6 cellular contexts compared by ENCODE assay signal in genomic region chr9:113454914-113455761, GRCh38. TPM values are rescaled to one million over a fixed set of nuclear protein-coding genes. Genes with fewer than 3 reads are reported as not detected.
DNase-seq lines count a peak whose midpoint lies in the region; ATAC-seq, FAIRE-seq and TF ChIP-seq lines count a peak whose summit lies in the region.

No MANE protein-coding gene starts in this region.

- H3K36me3 ChIP-seq in K562 (ENCODE audit: control insufficient read depth, insufficient read depth, low read length) (no peaks in the 10 kb centered on the region), neural progenitor cell (no peaks in the 10 kb centered on the region)

- H4K20me1 ChIP-seq in K562 (replicated peaks; ENCODE audit: control insufficient read depth, insufficient read depth, low read length) (no peaks in the 10 kb centered on the region), neural progenitor cell (ENCODE audit: low read depth) (no peaks in the 10 kb centered on the region)

- POLR2A ChIA-PET in K562 (lab: Yijun Ruan, JAX) = interaction anchor here (0.6 to 1.6 kb wide), 16 partner anchors 9 to 179 kb away, joined by 3 to 9 read pairs (median 3); partner anchors contain the start of genes ALAD, C9orf43 and POLE3

- FAIRE-seq in K562 (lab: Jason Lieb, UNC) = peak; percentile 100

- H3K36me3 Mint-ChIP-seq in neural progenitor cell = no peaks in the 10 kb centered on the region

- peak; percentile 78 for TF ChIP-seq EP300 in K562 (IDR thresholded peaks at IDR 0.05; ENCODE audit: low read length)

- no peak overlapping the region for H3K4me3 ChIP-seq in K562
- H3K4me3 ChIP-seq in neural progenitor cell = no peak overlapping the region

- no peak for TF ChIP-seq CTCF in K562 (IDR thresholded peaks at IDR 0.05 in 2 of 3, conservative IDR thresholded peaks at IDR 0.05 in 1 of 3; ENCODE audit: insufficient read depth in 2 of 3, low read depth in 1 of 3, low read length in 3 of 3)
- TF ChIP-seq CTCF in neural progenitor cell (IDR thresholded peaks at IDR 0.05) = no peak

- no peak for TF ChIP-seq POLR2A in K562 (conservative IDR thresholded peaks at IDR 0.05)

- no peaks in the 10 kb centered on the region for H3K27me3 ChIP-seq in K562 (ENCODE audit: control insufficient read depth in 2 of 2, insufficient read depth in 2 of 2, low read length in 2 of 2)
- H3K27me3 ChIP-seq in neural progenitor cell = no peaks in the 10 kb centered on the region

- peak overlapping the region; percentile 67 for H2AFZ ChIP-seq in K562 (ENCODE audit: low read depth, low read length)
- H2AFZ ChIP-seq in neural progenitor cell (replicated peaks) = peak overlapping the region; percentile 27

- no peaks in the 10 kb centered on the region for H3K9me3 Mint-ChIP-seq in neural progenitor cell

- peaks cover 5 to 15% of the 10 kb centered on the region in 2 experiments; a peak in 4 of 5 replicates for H3K4me1 ChIP-seq in K562 (replicated peaks in 1 of 2; ENCODE audit: control insufficient read depth in 2 of 2, insufficient read depth in 2 of 2, low read length in 2 of 2)
- H3K4me1 ChIP-seq in neural progenitor cell = peaks cover 20% of the 10 kb centered on the region

- no peaks in the 10 kb centered on the region for H3K9me1 ChIP-seq in K562 (ENCODE audit: control insufficient read depth, insufficient read depth, low read length)

- peaks cover 26% of the 10 kb centered on the region for H3K4me1 Mint-ChIP-seq in neural progenitor cell

- no TSS peak for BruUV-seq in K562 (replicated peaks; lab: Mats Ljungman, UMichigan)

- TF ChIP-seq RAD21 in K562 (CRISPR knock-in tag; conservative IDR thresholded peaks at IDR 0.05 in 1 of 2, IDR thresholded peaks at IDR 0.05 in 1 of 2) = peak in 1 of 2 experiments; percentile 29; a peak in 3 of 4 replicates

- peaks cover 3% of the 10 kb centered on the region for H3K27me3 Mint-ChIP-seq in neural progenitor cell (ENCODE audit: insufficient read depth, low read depth)

- intact Hi-C loops in K562 (cut with micrococcal nuclease) = no loop called here

- in situ Hi-C loops in K562 (cut with MboI) = no loop called here

- DNase-seq in HT1080 (ENCODE audit: low read depth) (peak; percentile 74), K562 (ENCODE audit: extremely low read depth in 1 of 4, low spot score in 3 of 4) (peak; percentile 55 to 95 (median 72)), neural progenitor cell (ENCODE audit: low spot score) (peak; percentile 37)
- DNase-seq in activated CD4-positive, CD25-positive, alpha-beta regulatory T cell (lab: John Stamatoyannopoulos, UW) = no peak

- peaks cover 22% of the 10 kb centered on the region for H3F3A ChIP-seq in neural progenitor cell (ENCODE audit: low read depth)

- peak overlapping the region; percentile 79 for H3K27ac Mint-ChIP-seq in neural progenitor cell

- ATAC-seq in K562 (peak; percentile 99), GM18520 (IDR thresholded peaks at IDR 0.05; ENCODE audit: unreplicated experiment) (no peak), HG02642 (IDR thresholded peaks at IDR 0.05; ENCODE audit: poor library complexity, unreplicated experiment) (no peak)

- H3K4me2 ChIP-seq in K562 (ENCODE audit: insufficient read depth, low read length) (peak overlapping the region; percentile 7), neural progenitor cell (peak overlapping the region; percentile 12)

- CTCF ChIA-PET in K562 (lab: Yijun Ruan, JAX; ENCODE audit: low intra/inter-chr PET ratio) = interaction anchor here (0.5 kb wide), 1 partner anchor 179 kb away, joined by 3 read pairs; no protein-coding TSS in a partner anchor

- H3K79me2 ChIP-seq in K562 (ENCODE audit: control insufficient read depth, insufficient read depth, low read length) = no peaks in the 10 kb centered on the region
- H3K79me2 ChIP-seq in neural progenitor cell (ENCODE audit: low read depth) = no peaks in the 10 kb centered on the region

- 0% methylated on average over 5 of the region's 5 CpGs for WGBS in K562 (ENCODE audit: insufficient coverage, low coverage, missing lambda C conversion rate)

- no peaks in the 10 kb centered on the region for H3K9me3 ChIP-seq in K562 (replicated peaks; ENCODE audit: control insufficient read depth, insufficient read depth, low read depth, low read length)
- H3K9me3 ChIP-seq in neural progenitor cell (ENCODE audit: low read depth) = no peaks in the 10 kb centered on the region

- H3K4me3 Mint-ChIP-seq in neural progenitor cell = no peak overlapping the region

- H3K9ac ChIP-seq in K562 (ENCODE audit: insufficient read depth in 1 of 2, low read depth in 2 of 2, low read length in 2 of 2) (peak overlapping the region; percentile 46 to 47; a peak in 3 of 4 replicates), neural progenitor cell (no peak overlapping the region)

- H3K27ac ChIP-seq in K562 (ENCODE audit: extremely low read depth, low read depth, low read length) = peak overlapping the region; percentile 62
- peak overlapping the region; percentile 15 for H3K27ac ChIP-seq in neural progenitor cell

RNA-seq across cellular contexts. Expression of gene RGS3, which starts 8.4 kb away (rescaled TPM):
- total RNA-seq in HT1080 (2014; rRNA removed; shearing (Covaris generic)) = 51.4 and 52.0 TPM in 2 replicates
- 54.0 and 54.5 TPM in 2 replicates for polyA plus RNA-seq in HT1080 (2015; cell fraction: cytosol; rRNA removed)
- polyA plus RNA-seq in HT1080 (2015; cell fraction: nucleus; rRNA removed) = 67.7 and 73.3 TPM in 2 replicates
- total RNA-seq in K562 (2011; cell fraction: chromatin; rRNA removed; ENCODE audit: low replicate concordance) = 1.8 and 5.3 TPM in 2 replicates
- total RNA-seq in K562 (2011; cell fraction: nucleolus; rRNA removed) = 3.2 and 3.3 TPM in 2 replicates
- 2.8 and 3.2 TPM in 2 replicates for total RNA-seq in K562 (2011; cell fraction: nucleoplasm; rRNA removed)
- total RNA-seq in K562 (2014; rRNA removed) = 2.2 and 3.1 TPM in 2 replicates
- total RNA-seq in K562 (2014; rRNA removed; fragmentation: Illumina TruSeq; extraction: Trizol) = 0.95 and 1.1 TPM in 2 replicates
- 0.79 and 0.83 TPM in 2 replicates for total RNA-seq in K562 (2015; rRNA removed; fragmentation: Illumina TruSeq; extraction: Trizol)
- total RNA-seq in K562 (2021) = 2.9 and 3.0 TPM in 2 replicates
- 0.65 and 0.67 TPM in 2 replicates for polyA plus RNA-seq in K562 (2011; rRNA removed)
- 0.66 and 0.88 TPM in 2 replicates for polyA plus RNA-seq in K562 (2011; cell fraction: cytosol; rRNA removed)
- polyA plus RNA-seq in K562 (2011; cell fraction: nucleus; rRNA removed) = 0.83 and 2.0 TPM in 2 replicates
- 1.9 and 18.5 TPM in 2 replicates for polyA plus RNA-seq in K562 (2012)
- 2.1 TPM in 2 replicates for polyA plus RNA-seq in K562 (2014; fragmentation: Illumina TruSeq; extraction: Trizol)
- polyA plus RNA-seq in K562 (2014; fragmentation: Nextera tagmentation; extraction: Ambion mirVana) = under 1 TPM; 0.08 to 0.15 TPM
- 1.7 TPM in 2 replicates for polyA plus RNA-seq in K562 (2014; rRNA removed)
- 0.27 and 0.81 TPM in 2 replicates for polyA minus RNA-seq in K562 (2011; rRNA and poly(A)+ RNA removed)
- polyA minus RNA-seq in K562 (2011; cell fraction: cytosol; rRNA and poly(A)+ RNA removed) = 0.95 and 2.0 TPM in 2 replicates
- polyA minus RNA-seq in K562 (2011; cell fraction: nucleus; rRNA and poly(A)+ RNA removed) = 1.4 and 1.9 TPM in 2 replicates
- total RNA-seq in neural progenitor cell (ENCODE audit: low replicate concordance) = 30.3 and 39.9 TPM in 2 replicates

RNA-seq across cellular contexts. Expression of gene C9orf43, which starts 44.6 kb away (rescaled TPM):
- total RNA-seq in HT1080 (2014; rRNA removed; shearing (Covaris generic)) = 0.20 and 0.37 TPM in 2 replicates
- polyA plus RNA-seq in HT1080 (2015; cell fraction: cytosol; rRNA removed) = 0.43 and 0.51 TPM in 2 replicates
- 0.24 and 0.41 TPM in 2 replicates for polyA plus RNA-seq in HT1080 (2015; cell fraction: nucleus; rRNA removed)
- total RNA-seq in K562 (2011; cell fraction: chromatin; rRNA removed; ENCODE audit: low replicate concordance) = 0.81 and 1.0 TPM in 2 replicates
- 0.66 and 0.83 TPM in 2 replicates for total RNA-seq in K562 (2011; cell fraction: nucleolus; rRNA removed)
- total RNA-seq in K562 (2011; cell fraction: nucleoplasm; rRNA removed) = 1.4 and 3.1 TPM in 2 replicates
- 0.27 and 0.49 TPM in 2 replicates for total RNA-seq in K562 (2014; rRNA removed)
- total RNA-seq in K562 (2014; rRNA removed; fragmentation: Illumina TruSeq; extraction: Trizol) = 0.29 and 0.33 TPM in 2 replicates
- 0.38 and 0.58 TPM in 2 replicates for total RNA-seq in K562 (2015; rRNA removed; fragmentation: Illumina TruSeq; extraction: Trizol)
- 0.27 and 0.63 TPM in 2 replicates for total RNA-seq in K562 (2021)
- 0.19 and 0.33 TPM in 2 replicates for polyA plus RNA-seq in K562 (2011; rRNA removed)
- polyA plus RNA-seq in K562 (2011; cell fraction: cytosol; rRNA removed) = 0.12 and 0.27 TPM in 2 replicates
- polyA plus RNA-seq in K562 (2011; cell fraction: nucleus; rRNA removed) = 0.18 and 0.32 TPM in 2 replicates
- polyA plus RNA-seq in K562 (2012) = 0.18 and 0.44 TPM in 2 replicates
- 0.28 and 0.48 TPM in 2 replicates for polyA plus RNA-seq in K562 (2014; fragmentation: Illumina TruSeq; extraction: Trizol)
- under 1 TPM; 0.21 to 0.31 TPM for polyA plus RNA-seq in K562 (2014; fragmentation: Nextera tagmentation; extraction: Ambion mirVana)
- 0.45 and 1.1 TPM in 2 replicates for polyA plus RNA-seq in K562 (2014; rRNA removed)
- 0.72 and 0.74 TPM in 2 replicates for polyA minus RNA-seq in K562 (2011; rRNA and poly(A)+ RNA removed)
- not detected in 2 replicates for polyA minus RNA-seq in K562 (2011; cell fraction: cytosol; rRNA and poly(A)+ RNA removed)
- polyA minus RNA-seq in K562 (2011; cell fraction: nucleus; rRNA and poly(A)+ RNA removed) = 0.81 and 0.89 TPM in 2 replicates
- total RNA-seq in neural progenitor cell (ENCODE audit: low replicate concordance) = 0.50 and 1.3 TPM in 2 replicates

RNA-seq across cellular contexts. Expression of gene POLE3, which starts 44.7 kb away (rescaled TPM):
- total RNA-seq in HT1080 (2014; rRNA removed; shearing (Covaris generic)) = 107 and 114 TPM in 2 replicates
- 69.6 and 70.2 TPM in 2 replicates for polyA plus RNA-seq in HT1080 (2015; cell fraction: cytosol; rRNA removed)
- polyA plus RNA-seq in HT1080 (2015; cell fraction: nucleus; rRNA removed) = 41.8 and 50.8 TPM in 2 replicates
- total RNA-seq in K562 (2011; cell fraction: chromatin; rRNA removed; ENCODE audit: low replicate concordance) = 30.9 and 38.3 TPM in 2 replicates
- 28.6 and 39.2 TPM in 2 replicates for total RNA-seq in K562 (2011; cell fraction: nucleolus; rRNA removed)
- total RNA-seq in K562 (2011; cell fraction: nucleoplasm; rRNA removed) = 44.4 and 64.5 TPM in 2 replicates
- total RNA-seq in K562 (2014; rRNA removed) (96.6 and 116 TPM in 2 replicates), K562 (2014; rRNA removed; fragmentation: Illumina TruSeq; extraction: Trizol) (124 and 137 TPM in 2 replicates), K562 (2015; rRNA removed; fragmentation: Illumina TruSeq; extraction: Trizol) (148 and 155 TPM in 2 replicates), K562 (2021) (91.5 and 95.7 TPM in 2 replicates), neural progenitor cell (ENCODE audit: low replicate concordance) (48.2 and 57.8 TPM in 2 replicates)
- polyA plus RNA-seq in K562 (2011; rRNA removed) (116 and 163 TPM in 2 replicates), K562 (2014; fragmentation: Illumina TruSeq; extraction: Trizol) (159 and 179 TPM in 2 replicates), K562 (2014; fragmentation: Nextera tagmentation; extraction: Ambion mirVana) (100 to 1,000 TPM in 1 of 2 experiments, 10 to 100 TPM in 1; 52.6 to 110 TPM), K562 (2014; rRNA removed) (102 and 115 TPM in 2 replicates)
- 85.5 and 134 TPM in 2 replicates for polyA plus RNA-seq in K562 (2011; cell fraction: cytosol; rRNA removed)
- polyA plus RNA-seq in K562 (2011; cell fraction: nucleus; rRNA removed) = 69.3 and 73.0 TPM in 2 replicates
- 75.7 and 93.0 TPM in 2 replicates for polyA plus RNA-seq in K562 (2012)
- 78.4 and 89.9 TPM in 2 replicates for polyA minus RNA-seq in K562 (2011; rRNA and poly(A)+ RNA removed)
- 24.5 and 35.2 TPM in 2 replicates for polyA minus RNA-seq in K562 (2011; cell fraction: cytosol; rRNA and poly(A)+ RNA removed)
- polyA minus RNA-seq in K562 (2011; cell fraction: nucleus; rRNA and poly(A)+ RNA removed) = 11.8 and 21.7 TPM in 2 replicates

RNA-seq across cellular contexts. Expression of gene ALAD, which starts 54.1 kb away (rescaled TPM):
- total RNA-seq in HT1080 (2014; rRNA removed; shearing (Covaris generic)) = 11.9 and 20.3 TPM in 2 replicates
- 8.3 TPM in 2 replicates for polyA plus RNA-seq in HT1080 (2015; cell fraction: cytosol; rRNA removed)
- 16.5 and 22.7 TPM in 2 replicates for polyA plus RNA-seq in HT1080 (2015; cell fraction: nucleus; rRNA removed)
- 27.4 and 37.9 TPM in 2 replicates for total RNA-seq in K562 (2011; cell fraction: chromatin; rRNA removed; ENCODE audit: low replicate concordance)
- total RNA-seq in K562 (2011; cell fraction: nucleolus; rRNA removed) = 14.2 and 19.7 TPM in 2 replicates
- 22.7 and 30.5 TPM in 2 replicates for total RNA-seq in K562 (2011; cell fraction: nucleoplasm; rRNA removed)
- total RNA-seq in K562 (2014; rRNA removed) (6.8 and 7.4 TPM in 2 replicates), K562 (2014; rRNA removed; fragmentation: Illumina TruSeq; extraction: Trizol) (5.6 and 6.5 TPM in 2 replicates), K562 (2015; rRNA removed; fragmentation: Illumina TruSeq; extraction: Trizol) (10.8 and 11.4 TPM in 2 replicates), K562 (2021) (10.8 and 11.4 TPM in 2 replicates), neural progenitor cell (ENCODE audit: low replicate concordance) (17.4 and 20.8 TPM in 2 replicates)
- polyA plus RNA-seq in K562 (2011; rRNA removed) (6.1 and 7.4 TPM in 2 replicates), K562 (2014; fragmentation: Illumina TruSeq; extraction: Trizol) (12.7 and 12.8 TPM in 2 replicates), K562 (2014; fragmentation: Nextera tagmentation; extraction: Ambion mirVana) (1 to 10 TPM; 1.3 to 2.3 TPM), K562 (2014; rRNA removed) (9.8 and 10.5 TPM in 2 replicates)
- polyA plus RNA-seq in K562 (2011; cell fraction: cytosol; rRNA removed) = 4.6 and 4.7 TPM in 2 replicates
- polyA plus RNA-seq in K562 (2011; cell fraction: nucleus; rRNA removed) = 24.7 and 38.2 TPM in 2 replicates
- 17.4 and 28.3 TPM in 2 replicates for polyA plus RNA-seq in K562 (2012)
- 5.9 and 6.0 TPM in 2 replicates for polyA minus RNA-seq in K562 (2011; rRNA and poly(A)+ RNA removed)
- 2.7 and 3.3 TPM in 2 replicates for polyA minus RNA-seq in K562 (2011; cell fraction: cytosol; rRNA and poly(A)+ RNA removed)
- 10.2 and 13.0 TPM in 2 replicates for polyA minus RNA-seq in K562 (2011; cell fraction: nucleus; rRNA and poly(A)+ RNA removed)

Comparison
In these comparisons a context has a peak if more than half of its experiments do, and no peak if none do; other contexts are left out.
1. DNase-seq: peak in HT1080 (single experiment), K562 (4 of 4) and neural progenitor cell (single experiment); none in activated CD4-positive, CD25-positive, alpha-beta regulatory T cell (0 of 4).